In the genomic region with DNA sequence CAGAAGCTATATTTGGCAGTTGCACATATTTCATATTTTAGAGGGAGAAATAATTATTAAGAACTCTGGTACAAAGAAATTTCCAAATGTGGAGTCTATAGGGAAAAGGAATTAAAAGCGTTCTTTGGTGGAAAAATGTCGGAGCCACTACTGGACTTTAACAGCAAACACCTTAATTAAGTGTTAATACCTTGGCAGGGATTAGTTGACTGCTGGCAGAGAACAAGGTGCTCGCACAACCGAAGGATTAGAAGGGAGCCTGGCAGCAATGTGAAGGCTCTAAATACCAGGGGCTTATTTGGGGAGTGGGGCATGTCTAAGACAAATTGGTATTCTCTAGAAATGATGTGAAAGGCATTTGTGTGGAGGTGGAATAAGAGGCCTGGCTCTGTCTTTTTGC, we compare ENCODE assay signal across 22 cellular contexts.
A peak's percentile ranks its signal among the peaks of the same experiment; 100 is the strongest.
DNase-seq lines count a peak whose midpoint lies in the region; ATAC-seq and TF ChIP-seq lines count a peak whose summit lies in the region.
"Had no signal": no experiment of that assay in that cellular context is flagged by ENCODE, and none has a peak within 500 bp of the region (broad histone marks: within the 10 kb centered on the region; RNA-seq: fewer than 3 reads in every experiment).

No MANE protein-coding gene starts in this region.

- no peak overlapping the region for H3K4me3 ChIP-seq in neural progenitor cell
- H3K4me3 ChIP-seq in right cardiac atrium (ENCODE audit: low read length), result no peak overlapping the region
- H3K4me3 ChIP-seq: BLaER1, GM23338 had no signal

- H3K9me3 Mint-ChIP-seq in brain (peaks cover 0 to 18% (median 8%) of the 10 kb centered on the region in 5 experiments), neural progenitor cell (peaks cover 3% of the 10 kb centered on the region)

- H3K9me3 ChIP-seq in neural progenitor cell (ENCODE audit: low read depth) (no peaks in the 10 kb centered on the region), right cardiac atrium (ENCODE audit: control insufficient read depth, low read length) (peaks cover 2% of the 10 kb centered on the region)
- H3K9me3 ChIP-seq: BLaER1 had no signal

- no peak overlapping the region for H3K4me3 Mint-ChIP-seq in brain
- H3K4me3 Mint-ChIP-seq in neural progenitor cell, result no peak overlapping the region
- H3K4me3 Mint-ChIP-seq: B cell; CD4-positive, CD25-positive, alpha-beta regulatory T cell; CD8-positive, alpha-beta T cell; GM23338; H9 had no signal

- H3F3A ChIP-seq in neural progenitor cell (ENCODE audit: low read depth), result no peaks in the 10 kb centered on the region

- H3K36me3 Mint-ChIP-seq in brain (peaks cover 18% of the 10 kb centered on the region), neural progenitor cell (no peaks in the 10 kb centered on the region)
- H3K36me3 Mint-ChIP-seq: CD4-positive, CD25-positive, alpha-beta regulatory T cell; CD8-positive, alpha-beta T cell had no signal

- no peaks in the 10 kb centered on the region for H4K20me1 ChIP-seq in neural progenitor cell (ENCODE audit: low read depth)
- H4K20me1 ChIP-seq: BLaER1 had no signal

- no peaks in the 10 kb centered on the region for H3K27me3 Mint-ChIP-seq in brain
- peaks cover 1% of the 10 kb centered on the region for H3K27me3 Mint-ChIP-seq in neural progenitor cell (ENCODE audit: insufficient read depth, low read depth)
- H3K27me3 Mint-ChIP-seq: B cell; CD4-positive, CD25-positive, alpha-beta regulatory T cell had no signal

- no peak for TF ChIP-seq CTCF in brain (conservative IDR thresholded peaks at IDR 0.05)
- no peak for TF ChIP-seq CTCF in neural progenitor cell (IDR thresholded peaks at IDR 0.05)

- peak; percentile 13 for DNase-seq in NCI-H146 (lab: John Stamatoyannopoulos, UW)
- no peak for DNase-seq in NCI-H146 treated with DMSO at 0.1 percent for 48 hours (lab: John Stamatoyannopoulos, UW; ENCODE audit: unreplicated experiment)
- peak; percentile 46 for DNase-seq in D341Med (ENCODE audit: low spot score)
- DNase-seq in neural progenitor cell (ENCODE audit: low spot score), result peak; percentile 13
- DNase-seq in right cardiac atrium, result no peak
- no peak for DNase-seq in NCI-H1694 (lab: John Stamatoyannopoulos, UW)
- DNase-seq: Caco-2; CD4-positive, CD25-positive, alpha-beta regulatory T cell; CD8-positive, alpha-beta T cell; DMS 273 treated with DMSO at 0.1 percent for 48 hours; DMS79; EL; GF-D8; H9 had no signal

- H3K9ac ChIP-seq in neural progenitor cell, result no peak overlapping the region
- H3K9ac ChIP-seq: BLaER1 had no signal

- intact Hi-C loops in right cardiac atrium (cut with DNase I), result no loop called here

- H3K36me3 ChIP-seq in neural progenitor cell, result no peaks in the 10 kb centered on the region
- H3K36me3 ChIP-seq: BLaER1 had no signal

- no peak for ATAC-seq in right cardiac atrium
- ATAC-seq in HG03045 (IDR thresholded peaks at IDR 0.05; ENCODE audit: unreplicated experiment), result no peak
- ATAC-seq: CD8-positive, alpha-beta T cell; GM23338; HCT116 had no signal

- H3K27ac ChIP-seq in neural progenitor cell (no peak overlapping the region), right cardiac atrium (ENCODE audit: low read length) (no peak overlapping the region)
- H3K27ac ChIP-seq: 22Rv1, BLaER1, C4-2B had no signal

- H3K27me3 ChIP-seq in neural progenitor cell (no peaks in the 10 kb centered on the region), right cardiac atrium (ENCODE audit: control insufficient read depth, insufficient read depth) (no peaks in the 10 kb centered on the region)
- H3K27me3 ChIP-seq: BLaER1 had no signal

- H3K4me1 Mint-ChIP-seq in brain (peaks cover 13% of the 10 kb centered on the region), neural progenitor cell (peaks cover 9% of the 10 kb centered on the region)
- H3K4me1 Mint-ChIP-seq: B cell; CD4-positive, CD25-positive, alpha-beta regulatory T cell; GM23338; H9 had no signal

- 81% methylated on average over 4 of the region's 4 CpGs for WGBS in right cardiac atrium

- H3K27ac Mint-ChIP-seq in brain (peak overlapping the region in 3 of 5 experiments; percentile 2 to 65 (median 11)), neural progenitor cell (no peak overlapping the region)
- H3K27ac Mint-ChIP-seq: B cell; CD4-positive, CD25-positive, alpha-beta regulatory T cell; CD8-positive, alpha-beta T cell; GM23338; H9 had no signal

- H3K4me2 ChIP-seq in neural progenitor cell, result no peak overlapping the region
- H3K4me2 ChIP-seq: BLaER1, GM23338 had no signal

- H3K4me1 ChIP-seq in neural progenitor cell (no peaks in the 10 kb centered on the region), right cardiac atrium (ENCODE audit: control insufficient read depth, insufficient read depth, low read length) (no peaks in the 10 kb centered on the region)
- H3K4me1 ChIP-seq: Caco-2 had no signal

- H3K79me2 ChIP-seq in neural progenitor cell (ENCODE audit: low read depth), result no peaks in the 10 kb centered on the region

- no peak overlapping the region for H2AFZ ChIP-seq in neural progenitor cell (replicated peaks)
- H2AFZ ChIP-seq: GM23338 had no signal

Comparison
In these comparisons a context has a peak if more than half of its experiments do, and no peak if none do; other contexts are left out.
1. DNase-seq: peak in NCI-H146 (single experiment), D341Med (single experiment) and neural progenitor cell (single experiment); none in NCI-H146 treated with DMSO at 0.1 percent for 48 hours (single experiment), right cardiac atrium (0 of 3) and NCI-H1694 (single experiment).